ENCODE assay signal across 9 cellular contexts in the genomic region with DNA sequence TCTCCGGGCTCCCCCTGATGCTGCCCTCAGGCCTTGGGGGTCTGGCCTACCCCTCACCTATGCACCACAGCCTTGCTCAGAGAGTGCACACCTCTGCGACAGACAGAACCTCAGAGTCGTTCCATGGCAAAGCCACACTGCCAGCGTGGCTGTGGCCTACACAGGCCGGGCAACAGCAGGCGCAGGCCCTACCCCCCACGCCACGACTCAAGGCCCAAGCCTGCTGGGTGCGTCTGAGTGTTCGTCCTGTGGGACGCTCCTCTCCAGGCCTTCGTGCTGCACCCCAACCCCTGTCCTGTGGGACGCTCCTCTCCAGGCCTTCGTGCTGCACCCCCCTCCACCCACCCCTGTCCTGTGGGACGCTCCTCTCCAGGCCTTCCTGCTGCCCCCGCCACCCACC. TPM values are rescaled to one million over a fixed set of nuclear protein-coding genes. Genes with fewer than 3 reads are reported as not detected.
"Had no signal": no experiment of that assay in that cellular context is flagged by ENCODE, and none has a peak within 500 bp of the region (broad histone marks: within the 10 kb centered on the region; RNA-seq: fewer than 3 reads in every experiment).

No MANE protein-coding gene starts in this region.

- H3K4me3 ChIP-seq: GM23248, HAP-1 had no signal

- H3K9me3 ChIP-seq: HAP-1 had no signal

- H3K27me3 Mint-ChIP-seq: IgD-negative memory B cell had no signal

- H3K4me1 ChIP-seq: HAP-1 had no signal

- H3K4me3 Mint-ChIP-seq: HFFc6 had no signal

- H3K9ac ChIP-seq: GM23248 had no signal

- H3K36me3 ChIP-seq: HAP-1 had no signal

- DNase-seq: GM23248, GOT3, H7, HFFc6, KBM-7 had no signal

- H3K9me3 Mint-ChIP-seq: HFFc6, IgD-negative memory B cell had no signal

- H3K27ac Mint-ChIP-seq: HFFc6 had no signal

- H3K27ac ChIP-seq: GM23248 had no signal

- H2AFZ ChIP-seq: GM23248 had no signal

RNA-seq across cellular contexts. Expression of a gene that starts 54.2 kb away (rescaled TPM):
- total RNA-seq: GM23248, H4, H7, HT-29 had no signal
- polyA plus RNA-seq: GM23248, IgD-negative memory B cell had no signal
